Comparison of ENCODE assay signal across 8 cellular contexts in genomic region chr19:45798995-45799517, GRCh38. TPM values are rescaled to one million over a fixed set of nuclear protein-coding genes. Genes with fewer than 3 reads are reported as not detected.
A peak's percentile ranks its signal among the peaks of the same experiment; 100 is the strongest.
DNase-seq lines count a peak whose midpoint lies in the region; ATAC-seq, FAIRE-seq and TF ChIP-seq lines count a peak whose summit lies in the region.

No MANE protein-coding gene starts in this region.

- H2BK5ac ChIP-seq in mesendoderm (ENCODE audit: low read length) = no peak overlapping the region

- H3K4ac ChIP-seq in mesendoderm (ENCODE audit: low read depth, low read length) = no peak overlapping the region

- WGBS in mesendoderm (ENCODE audit: extremely low coverage, insufficient coverage, low lambda C conversion rate) = no CpG with 5 or more reads among the region's 10 CpGs

- H3K27me3 ChIP-seq in AG04450 (ENCODE audit: control insufficient read depth, insufficient read depth, low read length) (no peaks in the 10 kb centered on the region), dorsolateral prefrontal cortex (no peaks in the 10 kb centered on the region), mesendoderm (ENCODE audit: insufficient read depth, low read length, poor library complexity) (no peaks in the 10 kb centered on the region)

- no peak overlapping the region for H2AK5ac ChIP-seq in mesendoderm (ENCODE audit: low read length)

- no peak for ATAC-seq in GM19395 (IDR thresholded peaks at IDR 0.05; ENCODE audit: unreplicated experiment)

- H3K18ac ChIP-seq in mesendoderm (ENCODE audit: low read length) = no peak overlapping the region

- H3K4me1 ChIP-seq in mesendoderm (ENCODE audit: control insufficient read depth, low read depth, low read length) = no peaks in the 10 kb centered on the region

- H3K36me3 ChIP-seq in mesendoderm (ENCODE audit: control insufficient read depth, insufficient read depth, low read length) = no peaks in the 10 kb centered on the region

- TF ChIP-seq CTCF in AG04450 (IDR thresholded peaks at IDR 0.05; ENCODE audit: low read depth, low read length) = peak; percentile 79
- peak; percentile 78 to 97 (median 92) for TF ChIP-seq CTCF in dorsolateral prefrontal cortex (IDR thresholded peaks at IDR 0.05 in 54 of 56, conservative IDR thresholded peaks at IDR 0.05 in 2 of 56; ENCODE audit: low read depth in 1 of 56, partially characterized antibody in 56 of 56)

- no peak overlapping the region for H3K4me2 ChIP-seq in mesendoderm (ENCODE audit: low read length)

- H2BK15ac ChIP-seq in mesendoderm (replicated peaks; ENCODE audit: low read depth) = no peak overlapping the region

- H3K9me3 ChIP-seq in AG04450 (ENCODE audit: control insufficient read depth, insufficient read depth, low read length) = peaks cover under 1% of the 10 kb centered on the region; the same call in 1 of the 2 replicates

- POLR2A ChIA-PET in AG04450 (lab: Yijun Ruan, JAX) = interaction anchor here (0.7 to 2.3 kb wide), 6 partner anchors 11 to 107 kb away, joined by 3 to 50 read pairs (median 6); partner anchors contain the start of genes DMPK, SIX5 and SNRPD2

- H3K79me2 ChIP-seq in mesendoderm (ENCODE audit: control insufficient read depth, insufficient read depth, low read length) = no peaks in the 10 kb centered on the region

- DNase-seq in AG04450 (ENCODE audit: low read depth, low spot score) (peak; percentile 61), GM18507 (ENCODE audit: extremely low spot score, insufficient read length, low read depth) (peak; percentile 67), NCI-H2171 (lab: John Stamatoyannopoulos, UW) (peak; percentile 53), dorsolateral prefrontal cortex (peak in 6 of 10 donors; percentile 31 to 66 (median 54)), mesendoderm (peak; percentile 54)
- DNase-seq in activated CD4-positive, alpha-beta T cell treated with anti-CD3 and anti-CD28 coated beads for 48 hours = peak; percentile 65
- peak; percentile 34 to 40 for DNase-seq in stimulated activated CD8-positive, alpha-beta memory T cell treated with anti-CD3 and anti-CD28 coated beads, Interleukin-4, amount 100 ng/mL, for 4 hours (ENCODE audit: low read depth in 2 of 2, low spot score in 1 of 2)

- no peak overlapping the region for H3K27ac ChIP-seq in AG04450 (ENCODE audit: low read depth, low read length)
- H3K27ac ChIP-seq in dorsolateral prefrontal cortex = peak overlapping the region in 5 of 59 donors; percentile 9 to 35 (median 16)
- no peak overlapping the region for H3K27ac ChIP-seq in mesendoderm (ENCODE audit: low read depth, low read length)

- no peak overlapping the region for H3K23ac ChIP-seq in mesendoderm (ENCODE audit: low read length)

- no peak overlapping the region for H4K8ac ChIP-seq in mesendoderm (ENCODE audit: low read depth, low read length)

- H2BK120ac ChIP-seq in mesendoderm (ENCODE audit: low read depth, low read length) = no peak overlapping the region

- H3K9ac ChIP-seq in mesendoderm (ENCODE audit: low read length) = no peak overlapping the region

- CTCF ChIA-PET in AG04450 (lab: Charles Lee) = interaction anchor here (0.6 to 4.2 kb wide), 19 partner anchors 10 to 123 kb away, joined by 3 to 45 read pairs (median 4); partner anchors contain the start of genes DMPK, QPCTL, RSPH6A and SIX5

- H3K4me3 ChIP-seq in AG04450 (ENCODE audit: low read depth, low read length) (no peak overlapping the region), dorsolateral prefrontal cortex (peak overlapping the region in 14 of 59 donors; percentile 10 to 37 (median 22)), mesendoderm (ENCODE audit: low read length) (no peak overlapping the region)

- FAIRE-seq in GM18507 (lab: Jason Lieb, UNC) = peak; percentile 95

- no peak overlapping the region for H3K56ac ChIP-seq in mesendoderm (ENCODE audit: low read length)

- H3K79me1 ChIP-seq in mesendoderm (ENCODE audit: low read length) = no peaks in the 10 kb centered on the region

- intact Hi-C loops in dorsolateral prefrontal cortex (cut with DNase I) = loop anchor here in 1 of 2 donors (2.0 to 10.0 kb wide), 2 partner anchors 28 to 274 kb away; no protein-coding TSS in a partner anchor

- H4K5ac ChIP-seq in mesendoderm (ENCODE audit: low read length) = no peak overlapping the region

RNA-seq across cellular contexts. Expression of gene DMWD, which starts 6.4 kb away (rescaled TPM):
- 13.9 and 17.1 TPM in 2 replicates for polyA plus RNA-seq in AG04450 (2011; rRNA removed)
- 24.2 and 27.9 TPM in 2 replicates for polyA minus RNA-seq in AG04450 (2011; rRNA and poly(A)+ RNA removed)
- 100 to 1,000 TPM in 23 of 120 experiments, 10 to 100 TPM in 97; 58.7 to 138 (median 86.8) TPM for total RNA-seq in dorsolateral prefrontal cortex
- 20.6 TPM for polyA plus RNA-seq in mesendoderm (2013, experiment 1 of 2)
- 20.9 TPM for polyA plus RNA-seq in mesendoderm (2013, experiment 2 of 2)

RNA-seq across cellular contexts. Expression of gene RSPH6A, which starts 16.1 kb away (rescaled TPM):
- polyA plus RNA-seq in AG04450 (2011; rRNA removed) = not detected in 2 replicates
- polyA minus RNA-seq in AG04450 (2011; rRNA and poly(A)+ RNA removed) = 0.09 TPM in 2 replicates
- 1 to 10 TPM in 4 of 120 experiments, under 1 TPM in 97, not detected in 19; 0.16 to 2.5 (median 0.35) TPM for total RNA-seq in dorsolateral prefrontal cortex
- not detected for polyA plus RNA-seq in mesendoderm (2013, experiment 1 of 2)
- not detected for polyA plus RNA-seq in mesendoderm (2013, experiment 2 of 2)

RNA-seq across cellular contexts. Expression of gene DMPK, which starts 16.8 kb away (rescaled TPM):
- polyA plus RNA-seq in AG04450 (2011; rRNA removed) = 24.3 and 24.5 TPM in 2 replicates
- polyA minus RNA-seq in AG04450 (2011; rRNA and poly(A)+ RNA removed) = 15.7 and 17.6 TPM in 2 replicates
- total RNA-seq in dorsolateral prefrontal cortex = 100 to 1,000 TPM in 15 of 120 experiments, 10 to 100 TPM in 105; 43.1 to 137 (median 76.3) TPM
- polyA plus RNA-seq in mesendoderm (2013, experiment 1 of 2) = 10.5 TPM
- polyA plus RNA-seq in mesendoderm (2013, experiment 2 of 2) = 9.3 TPM

RNA-seq across cellular contexts. Expression of gene SIX5, which starts 30.0 kb away (rescaled TPM):
- polyA plus RNA-seq in AG04450 (2011; rRNA removed) = 4.4 and 6.7 TPM in 2 replicates
- polyA minus RNA-seq in AG04450 (2011; rRNA and poly(A)+ RNA removed) = 5.3 and 7.5 TPM in 2 replicates
- 10 to 100 TPM in 2 of 120 experiments, 1 to 10 TPM in 118; 1.6 to 14.8 (median 4.3) TPM for total RNA-seq in dorsolateral prefrontal cortex
- polyA plus RNA-seq in mesendoderm (2013, experiment 1 of 2) = 19.5 TPM
- polyA plus RNA-seq in mesendoderm (2013, experiment 2 of 2) = 18.9 TPM
